8 cellular contexts compared by ENCODE assay signal in the genomic region with DNA sequence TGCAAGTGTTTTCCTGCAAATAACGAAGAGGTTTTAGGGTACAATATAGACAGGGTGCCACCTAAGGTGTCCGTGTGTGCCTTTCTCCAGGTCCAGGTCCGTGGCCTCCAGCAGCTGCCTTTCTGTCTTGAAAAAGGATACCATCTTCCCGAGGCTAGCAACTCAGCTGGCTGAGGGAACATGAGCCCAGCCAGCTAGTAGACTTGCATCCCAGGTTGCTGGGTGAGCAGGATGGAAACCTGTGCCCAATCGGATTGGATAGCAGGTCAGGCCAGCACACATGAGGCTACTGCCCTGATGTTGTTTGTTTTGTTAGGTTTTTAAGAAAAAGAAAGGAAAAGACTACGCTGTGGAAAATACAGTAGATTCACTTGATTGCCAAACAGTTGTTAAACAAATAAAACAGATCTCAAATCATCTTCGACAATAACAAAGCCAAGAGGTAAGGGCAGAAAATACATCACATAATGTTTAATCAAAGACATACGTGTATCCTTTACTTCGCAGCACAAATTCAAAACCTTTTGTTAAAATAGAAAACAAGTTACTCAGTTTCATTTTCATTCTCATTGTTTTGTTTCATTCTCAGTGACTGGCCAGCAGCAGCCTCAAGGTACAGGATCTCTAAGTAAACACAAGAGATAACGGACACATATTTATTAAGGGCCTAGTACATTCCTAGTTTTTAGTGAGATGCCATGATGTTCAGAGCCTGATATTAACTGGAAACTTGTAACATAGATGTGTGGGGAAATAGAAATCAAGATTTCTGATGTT.
A peak's percentile ranks its signal among the peaks of the same experiment; 100 is the strongest.
DNase-seq lines count a peak whose midpoint lies in the region; ATAC-seq, FAIRE-seq and TF ChIP-seq lines count a peak whose summit lies in the region.

No MANE protein-coding gene starts in this region.

- intact Hi-C loops in gastrocnemius medialis (cut with DNase I; ENCODE audit: low total_unique reads), result no loop called here
- intact Hi-C loops in ascending aorta (cut with DNase I), result no loop called here

- H3K9me3 ChIP-seq in gastrocnemius medialis, result no peaks in the 10 kb centered on the region
- H3K9me3 ChIP-seq in ascending aorta, result no peaks in the 10 kb centered on the region

- H3K27me3 ChIP-seq in gastrocnemius medialis, result no peaks in the 10 kb centered on the region
- H3K27me3 ChIP-seq in ascending aorta, result no peaks in the 10 kb centered on the region

- TF ChIP-seq POLR2A in gastrocnemius medialis (IDR thresholded peaks at IDR 0.05), result no peak

- H3K4me3 ChIP-seq in gastrocnemius medialis (peak overlapping the region in 3 of 4 donors; percentile 3 to 37 (median 12)), ascending aorta (no peak overlapping the region)

- peak; percentile 50 for FAIRE-seq in endometrium (lab: Jason Lieb, UNC)

- H3K36me3 ChIP-seq in gastrocnemius medialis (no peaks in the 10 kb centered on the region), ascending aorta (no peaks in the 10 kb centered on the region)

- H3K27ac ChIP-seq in gastrocnemius medialis (peak overlapping the region in 3 of 4 donors; percentile 19 to 64 (median 39)), ascending aorta (no peak overlapping the region)

- DNase-seq in NK-92 treated with Interleukin-12 subunit alpha and Interleukin-12 subunit beta, amount 100 ng/mL, for 24 hours (lab: John Stamatoyannopoulos, UW), result peak; percentile 12
- DNase-seq in NK-92 (lab: John Stamatoyannopoulos, UW; ENCODE audit: unreplicated experiment) (no peak), gastrocnemius medialis (no peak), NCI-H2171 (lab: John Stamatoyannopoulos, UW) (no peak), ascending aorta (ENCODE audit: low spot score in 2 of 2) (no peak)

- H3K4me1 ChIP-seq in gastrocnemius medialis (no peaks in the 10 kb centered on the region), ascending aorta (peaks cover 0 to 8% of the 10 kb centered on the region in 2 donors)

- ATAC-seq in HG03521 (IDR thresholded peaks at IDR 0.05; ENCODE audit: unreplicated experiment) (peak; percentile 43), gastrocnemius medialis (no peak), HG03457 (IDR thresholded peaks at IDR 0.05; ENCODE audit: unreplicated experiment) (no peak)

- TF ChIP-seq CTCF in gastrocnemius medialis (IDR thresholded peaks at IDR 0.05 in 4 of 5, conservative IDR thresholded peaks at IDR 0.05 in 1 of 5) (no peak), ascending aorta (IDR thresholded peaks at IDR 0.05) (no peak)

- in situ Hi-C loops in gastrocnemius medialis (cut with MboI; ENCODE audit: low sequenced_read_pairs in 4 of 4), result no loop called here

Comparison
In these comparisons a context has a peak if more than half of its experiments do, and no peak if none do; other contexts are left out.
1. H3K27ac ChIP-seq: peak in gastrocnemius medialis (3 of 4); none in ascending aorta (0 of 2).
2. H3K4me3 ChIP-seq: peak in gastrocnemius medialis (3 of 4); none in ascending aorta (0 of 2).